ENCODE assay signal across 1 cellular context in genomic region chr1:46130144-46130543, GRCh38.
TF ChIP-seq lines count a peak whose summit lies in the region.

No MANE protein-coding gene starts in this region.

TF ChIP-seq in IMR-90, 13 proteins besides CTCF, POLR2A, EP300 and RAD21 (continued from another document):
- TF ChIP-seq ELK1 (IDR thresholded peaks at IDR 0.05; ENCODE audit: borderline replicate concordance, low read depth, low read length) (no peak), NFE2L2 (IDR thresholded peaks at IDR 0.05; ENCODE audit: low read depth, low read length) (no peak), USF2 (IDR thresholded peaks at IDR 0.05; ENCODE audit: low read depth, low read length) (no peak), RCOR1 (IDR thresholded peaks at IDR 0.05; ENCODE audit: insufficient replicate concordance, low read length) (no peak), MAZ (IDR thresholded peaks at IDR 0.05; ENCODE audit: borderline replicate concordance, low read depth, low read length) (no peak), CEBPB (IDR thresholded peaks at IDR 0.05; ENCODE audit: low read depth, low read length) (no peak), CHD1 (IDR thresholded peaks at IDR 0.05; ENCODE audit: low read depth, low read length) (no peak), MXI1 (IDR thresholded peaks at IDR 0.05; ENCODE audit: borderline replicate concordance, low read depth, low read length) (no peak), BHLHE40 (IDR thresholded peaks at IDR 0.05; ENCODE audit: low read depth, low read length) (no peak), SMC3 (IDR thresholded peaks at IDR 0.05; ENCODE audit: low read depth, low read length) (no peak), FOS (IDR thresholded peaks at IDR 0.05; ENCODE audit: low read depth, low read length) (no peak)
